10 cellular contexts compared by ENCODE assay signal in the genomic region with DNA sequence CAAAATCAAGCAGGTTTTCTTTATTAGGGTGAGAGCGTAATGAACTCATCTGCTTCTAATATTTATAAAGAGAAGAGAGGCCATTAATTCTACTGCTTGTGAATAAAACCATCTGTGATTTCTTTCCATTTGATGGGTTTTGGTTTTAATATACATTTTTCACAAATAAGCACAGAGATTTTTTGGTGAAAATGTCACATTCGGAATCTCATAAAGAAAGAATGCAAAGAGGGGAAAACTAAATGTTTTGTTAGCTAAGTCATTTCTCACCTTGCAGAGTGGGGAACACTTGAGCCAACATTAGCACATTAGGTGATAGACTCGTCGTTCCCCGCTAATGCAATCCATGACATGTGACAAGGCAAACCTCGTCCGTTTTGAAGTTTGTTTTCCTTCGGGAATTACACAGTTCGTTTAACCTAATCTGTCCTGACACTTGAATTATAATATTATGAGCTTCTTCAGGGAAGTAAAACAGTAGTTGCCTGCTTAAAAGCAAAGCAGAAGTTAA.
DNase-seq lines count a peak whose midpoint lies in the region; ATAC-seq and TF ChIP-seq lines count a peak whose summit lies in the region.
"Had no signal": no experiment of that assay in that cellular context is flagged by ENCODE, and none has a peak within 500 bp of the region (broad histone marks: within the 10 kb centered on the region; RNA-seq: fewer than 3 reads in every experiment).

No MANE protein-coding gene starts in this region.

- ATAC-seq in T-cell (replicated peaks in 1 of 4) (no peak), thoracic aorta (ENCODE audit: insufficient number of reproducible peaks, low FRiP score, low read depth) (no peak), GM21526 (IDR thresholded peaks at IDR 0.05; ENCODE audit: low FRiP score, unreplicated experiment) (no peak)

- peaks cover 60% of the 10 kb centered on the region for H3K27me3 Mint-ChIP-seq in activated naive CD4-positive, alpha-beta T cell treated with anti-CD3 and anti-CD28 coated beads for 36 hours (ENCODE audit: low read depth)
- H3K27me3 Mint-ChIP-seq in T-cell: peaks cover 50 to 52% of the 10 kb centered on the region in 2 donors
- peaks cover 7 to 19% (median 18%) of the 10 kb centered on the region in 3 donors for H3K27me3 Mint-ChIP-seq in immature natural killer cell (ENCODE audit: low read depth in 3 of 3)
- peaks cover 6% of the 10 kb centered on the region for H3K27me3 Mint-ChIP-seq in glutamatergic neuron (ENCODE audit: unreplicated experiment)

- CTCF ChIA-PET in activated naive CD4-positive, alpha-beta T cell treated with anti-CD3 and anti-CD28 coated beads for 36 hours (lab: Charles Lee): interaction anchor here (1.2 to 2.4 kb wide), 2 partner anchors 17 to 40 kb away, joined by 3 to 13 read pairs; no protein-coding TSS in a partner anchor
- CTCF ChIA-PET in T-cell (lab: Charles Lee): interaction anchor here in 1 of 2 donors (0.8 to 1.6 kb wide), 3 partner anchors 19 to 200 kb away, joined by 3 to 4 read pairs (median 3); no protein-coding TSS in a partner anchor

- peak overlapping the region; percentile 53 for H3K4me3 Mint-ChIP-seq in activated naive CD4-positive, alpha-beta T cell treated with anti-CD3 and anti-CD28 coated beads for 36 hours
- H3K4me3 Mint-ChIP-seq in T-cell: peak overlapping the region; percentile 77 to 87 (median 85)
- peak overlapping the region; percentile 85 to 97 (median 90) for H3K4me3 Mint-ChIP-seq in immature natural killer cell
- no peak overlapping the region for H3K4me3 Mint-ChIP-seq in glutamatergic neuron (ENCODE audit: unreplicated experiment)

- no peaks in the 10 kb centered on the region for H3K36me3 ChIP-seq in thoracic aorta
- H3K36me3 ChIP-seq: WERI-Rb-1 had no signal

- POLR2A ChIA-PET in T-cell (lab: Charles Lee): no interaction called here

- intact Hi-C loops in activated naive CD4-positive, alpha-beta T cell treated with anti-CD3 and anti-CD28 coated beads for 36 hours (cut with micrococcal nuclease): loop anchor here (5.0 kb wide), 1 partner anchor 39 kb away; no protein-coding TSS in a partner anchor

- H3K9me3 Mint-ChIP-seq in activated naive CD4-positive, alpha-beta T cell treated with anti-CD3 and anti-CD28 coated beads for 36 hours: no peaks in the 10 kb centered on the region
- H3K9me3 Mint-ChIP-seq in T-cell (no peaks in the 10 kb centered on the region), immature natural killer cell (peaks cover 0 to 1% (median 0%) of the 10 kb centered on the region in 6 donors), glutamatergic neuron (ENCODE audit: unreplicated experiment) (peaks cover 6% of the 10 kb centered on the region)

- H3K27ac ChIP-seq in thoracic aorta: no peak overlapping the region
- H3K27ac ChIP-seq: WERI-Rb-1 had no signal

- H3K27ac Mint-ChIP-seq in activated naive CD4-positive, alpha-beta T cell treated with anti-CD3 and anti-CD28 coated beads for 36 hours: no peak overlapping the region
- peak overlapping the region; percentile 75 to 86 for H3K27ac Mint-ChIP-seq in T-cell
- peak overlapping the region; percentile 14 to 88 (median 64) for H3K27ac Mint-ChIP-seq in immature natural killer cell
- H3K27ac Mint-ChIP-seq in glutamatergic neuron (ENCODE audit: unreplicated experiment): no peak overlapping the region

- peak overlapping the region; percentile 72 for H3K4me3 ChIP-seq in thoracic aorta

- H3K27me3 ChIP-seq in thoracic aorta (replicated peaks; ENCODE audit: insufficient read depth): peaks cover 4% of the 10 kb centered on the region

- H3K36me3 Mint-ChIP-seq in activated naive CD4-positive, alpha-beta T cell treated with anti-CD3 and anti-CD28 coated beads for 36 hours (ENCODE audit: low read depth): no peaks in the 10 kb centered on the region
- H3K36me3 Mint-ChIP-seq in T-cell (no peaks in the 10 kb centered on the region), immature natural killer cell (no peaks in the 10 kb centered on the region), glutamatergic neuron (ENCODE audit: unreplicated experiment) (no peaks in the 10 kb centered on the region)

- DNase-seq in activated naive CD4-positive, alpha-beta T cell treated with anti-CD3 and anti-CD28 coated beads for 36 hours: no peak
- no peak for DNase-seq in activated naive CD4-positive, alpha-beta T cell (lab: John Stamatoyannopoulos, UW)
- no peak for DNase-seq in T-cell
- DNase-seq in immature natural killer cell: no peak
- no peak for DNase-seq in thoracic aorta (ENCODE audit: low spot score)
- no peak for DNase-seq in islet precursor cell
- DNase-seq in glutamatergic neuron: no peak
- DNase-seq: DMS153, WERI-Rb-1 had no signal

- H3K4me1 Mint-ChIP-seq in activated naive CD4-positive, alpha-beta T cell treated with anti-CD3 and anti-CD28 coated beads for 36 hours (ENCODE audit: low read depth): peaks cover 19% of the 10 kb centered on the region
- peaks cover 18 to 50% (median 34%) of the 10 kb centered on the region in 3 donors for H3K4me1 Mint-ChIP-seq in T-cell
- peaks cover 46 to 49% of the 10 kb centered on the region in 2 donors for H3K4me1 Mint-ChIP-seq in immature natural killer cell
- peaks cover 28% of the 10 kb centered on the region for H3K4me1 Mint-ChIP-seq in glutamatergic neuron (ENCODE audit: low read depth, unreplicated experiment)

- H3K4me1 ChIP-seq in thoracic aorta (ENCODE audit: control insufficient read depth in 1 of 2, low read depth in 2 of 2): peaks cover 9 to 18% of the 10 kb centered on the region in 2 donors

- H3K9me3 ChIP-seq in thoracic aorta: no peaks in the 10 kb centered on the region

- TF ChIP-seq CTCF in thoracic aorta (IDR thresholded peaks at IDR 0.05) (no peak), glutamatergic neuron (IDR thresholded peaks at IDR 0.05; ENCODE audit: partially characterized antibody, unreplicated experiment) (no peak)

Comparison
In these comparisons a context has a peak if more than half of its experiments do, and no peak if none do; other contexts are left out.
1. H3K27ac Mint-ChIP-seq: peak in T-cell (2 of 2) and immature natural killer cell (6 of 6); none in activated naive CD4-positive, alpha-beta T cell treated with anti-CD3 and anti-CD28 coated beads for 36 hours (single experiment) and glutamatergic neuron (single experiment).